In genomic region chr17:5418858-5419355, GRCh38 we compare ENCODE assay signal across 8 cellular contexts. TPM values are rescaled to one million over a fixed set of nuclear protein-coding genes. Genes with fewer than 3 reads are reported as not detected.
A peak's percentile ranks its signal among the peaks of the same experiment; 100 is the strongest.
DNase-seq lines count a peak whose midpoint lies in the region; ATAC-seq and TF ChIP-seq lines count a peak whose summit lies in the region.

No MANE protein-coding gene starts in this region.

- TF ChIP-seq CTCF in nephron (IDR thresholded peaks at IDR 0.05; ENCODE audit: unreplicated experiment in 3 of 3), result no peak

- CTCF ChIA-PET in activated CD4-positive, alpha-beta memory T cell treated with anti-CD3 and anti-CD28 coated beads, Interleukin-2, amount 10 ng/mL, durations not matched to agents 7 days and 5 days (lab: Charles Lee), result interaction anchor here (1.3 to 3.6 kb wide), 2 partner anchors 17 to 21 kb away, joined by 5 to 37 read pairs; partner anchors contain the start of gene C1QBP

- H3K27ac Mint-ChIP-seq in activated CD4-positive, alpha-beta memory T cell treated with anti-CD3 and anti-CD28 coated beads, Interleukin-2, amount 10 ng/mL, durations not matched to agents 7 days and 5 days, result peak overlapping the region; percentile 99
- H3K27ac Mint-ChIP-seq in nephron, result peak overlapping the region; percentile 82 to 99 (median 96)

- peaks cover 46% of the 10 kb centered on the region for H3K4me1 Mint-ChIP-seq in activated CD4-positive, alpha-beta memory T cell treated with anti-CD3 and anti-CD28 coated beads, Interleukin-2, amount 10 ng/mL, durations not matched to agents 7 days and 5 days
- peaks cover 26% of the 10 kb centered on the region for H3K4me1 Mint-ChIP-seq in nephron

- no peaks in the 10 kb centered on the region for H3K9me3 Mint-ChIP-seq in activated CD4-positive, alpha-beta memory T cell treated with anti-CD3 and anti-CD28 coated beads, Interleukin-2, amount 10 ng/mL, durations not matched to agents 7 days and 5 days
- H3K9me3 Mint-ChIP-seq in nephron, result no peaks in the 10 kb centered on the region

- peak; percentile 34 for ATAC-seq in GM21737 (IDR thresholded peaks at IDR 0.05; ENCODE audit: unreplicated experiment)

- peak overlapping the region; percentile 99 for H3K4me3 Mint-ChIP-seq in activated CD4-positive, alpha-beta memory T cell treated with anti-CD3 and anti-CD28 coated beads, Interleukin-2, amount 10 ng/mL, durations not matched to agents 7 days and 5 days
- H3K4me3 Mint-ChIP-seq in nephron, result peak overlapping the region; percentile 96 to 100 (median 99)

- POLR2A ChIA-PET in activated CD4-positive, alpha-beta memory T cell treated with anti-CD3 and anti-CD28 coated beads, Interleukin-2, amount 10 ng/mL, durations not matched to agents 7 days and 5 days (lab: Charles Lee), result interaction anchor here (0.8 to 3.6 kb wide), 23 partner anchors 9 to 1275 kb away, joined by 3 to 77 read pairs (median 5); partner anchors contain the start of genes C1QBP, CYB5D2, DERL2 and DHX33

- H3K27ac ChIP-seq in epithelial cell of prostate, result peak overlapping the region; percentile 93
- peak overlapping the region; percentile 83 for H3K27ac ChIP-seq in substantia nigra (ENCODE audit: low read depth, low read length, poor library complexity, severe bottlenecking)

- DNase-seq in EH (ENCODE audit: low read depth) (peak; percentile 41), NCI-H146 (lab: John Stamatoyannopoulos, UW) (peak; percentile 63), epithelial cell of prostate (ENCODE audit: low read depth, low spot score) (peak; percentile 78), substantia nigra (lab: John Stamatoyannopoulos, UW) (peak in 3 of 49 donors; percentile 49 to 57 (median 52)), DMS114 treated with DMSO at 0.1 percent for 48 hours (lab: John Stamatoyannopoulos, UW; ENCODE audit: unreplicated experiment) (no peak)
- DNase-seq in activated CD4-positive, alpha-beta memory T cell treated with anti-CD3 and anti-CD28 coated beads, Interleukin-2, amount 10 ng/mL, durations not matched to agents 7 days and 5 days, result peak; percentile 69

- no peaks in the 10 kb centered on the region for H3K27me3 Mint-ChIP-seq in activated CD4-positive, alpha-beta memory T cell treated with anti-CD3 and anti-CD28 coated beads, Interleukin-2, amount 10 ng/mL, durations not matched to agents 7 days and 5 days
- H3K27me3 Mint-ChIP-seq in nephron (ENCODE audit: low read depth), result no peaks in the 10 kb centered on the region

- H3K36me3 Mint-ChIP-seq in activated CD4-positive, alpha-beta memory T cell treated with anti-CD3 and anti-CD28 coated beads, Interleukin-2, amount 10 ng/mL, durations not matched to agents 7 days and 5 days (ENCODE audit: low read depth), result peaks cover 47% of the 10 kb centered on the region
- H3K36me3 Mint-ChIP-seq in nephron (ENCODE audit: low read depth), result peaks cover 39% of the 10 kb centered on the region

RNA-seq across cellular contexts. Expression of gene NUP88, which starts 0.6 kb away (rescaled TPM):
- 10 to 100 TPM; 80.6 to 85.9 TPM for total RNA-seq in activated CD4-positive, alpha-beta memory T cell treated with anti-CD3 and anti-CD28 coated beads, Interleukin-2, amount 10 ng/mL, durations not matched to agents 7 days and 5 days

RNA-seq across cellular contexts. Expression of gene RPAIN, which starts 1.1 kb away (rescaled TPM):
- total RNA-seq in activated CD4-positive, alpha-beta memory T cell treated with anti-CD3 and anti-CD28 coated beads, Interleukin-2, amount 10 ng/mL, durations not matched to agents 7 days and 5 days, result 10 to 100 TPM; 49.5 to 52.2 TPM

RNA-seq across cellular contexts. Expression of gene C1QBP, which starts 20.0 kb away (rescaled TPM):
- total RNA-seq in activated CD4-positive, alpha-beta memory T cell treated with anti-CD3 and anti-CD28 coated beads, Interleukin-2, amount 10 ng/mL, durations not matched to agents 7 days and 5 days, result 100 to 1,000 TPM; 123 TPM

RNA-seq across cellular contexts. Expression of gene DHX33, which starts 49.9 kb away (rescaled TPM):
- total RNA-seq in activated CD4-positive, alpha-beta memory T cell treated with anti-CD3 and anti-CD28 coated beads, Interleukin-2, amount 10 ng/mL, durations not matched to agents 7 days and 5 days, result 10 to 100 TPM; 15.0 to 16.3 TPM
